Comparison of ENCODE assay signal across 10 cellular contexts in the genomic region with DNA sequence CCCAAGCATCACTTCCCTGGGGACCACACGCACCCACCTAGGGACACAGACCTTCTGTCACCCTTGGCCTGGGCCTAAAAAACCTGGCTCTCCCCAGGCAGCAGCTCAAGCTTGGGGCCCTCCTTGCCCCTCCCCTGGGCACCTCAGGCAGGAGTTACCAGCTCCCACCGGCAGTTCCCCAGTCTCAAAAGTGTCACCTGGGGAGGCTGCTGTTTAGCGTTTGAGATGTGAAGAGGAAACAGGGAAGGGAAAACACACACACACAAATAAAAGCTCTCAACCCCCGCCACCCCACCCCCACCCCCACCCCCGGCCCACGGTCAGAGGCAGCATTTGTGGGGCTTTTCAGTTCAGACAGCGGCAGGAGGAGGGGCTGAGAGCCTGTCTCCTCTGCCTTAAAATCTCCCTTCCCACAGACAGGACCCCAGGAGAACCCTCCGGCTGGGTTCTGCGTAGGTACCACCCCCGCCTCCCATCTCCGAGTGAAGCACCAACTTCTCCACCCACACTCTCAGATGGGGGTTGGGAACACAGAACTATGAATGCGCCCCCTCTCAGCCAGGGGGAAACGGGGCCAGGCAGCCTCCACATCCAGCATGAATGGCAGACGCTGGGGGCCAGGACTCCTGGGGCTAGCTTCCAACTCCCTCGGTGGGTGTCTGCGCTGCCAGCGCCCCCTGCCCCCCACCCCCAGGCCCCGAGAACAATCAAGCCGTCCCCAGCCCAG. TPM values are rescaled to one million over a fixed set of nuclear protein-coding genes. Genes with fewer than 3 reads are reported as not detected.
DNase-seq lines count a peak whose midpoint lies in the region; ATAC-seq, FAIRE-seq and TF ChIP-seq lines count a peak whose summit lies in the region.
"Had no signal": no experiment of that assay in that cellular context is flagged by ENCODE, and none has a peak within 500 bp of the region (broad histone marks: within the 10 kb centered on the region; RNA-seq: fewer than 3 reads in every experiment).

No MANE protein-coding gene starts in this region.

- H3K4me1 Mint-ChIP-seq in GM23338 (peaks cover 51% of the 10 kb centered on the region), naive B cell (peaks cover 39 to 57% (median 46%) of the 10 kb centered on the region in 3 donors)

- DNase-seq in AG04450 (ENCODE audit: low read depth, low spot score): no peak
- peak; percentile 57 for DNase-seq in GM23338 (ENCODE audit: low spot score)
- peak in 1 of 4 experiments; percentile 38 for DNase-seq in K562 (ENCODE audit: extremely low read depth in 1 of 4, low spot score in 3 of 4)
- DNase-seq in naive B cell: no peak
- DNase-seq in GF-D8 (lab: John Stamatoyannopoulos, UW): no peak
- no peak for DNase-seq in SKM-1 treated with dmso at 0.1 percent for 144 hours (lab: John Stamatoyannopoulos, UW; ENCODE audit: unreplicated experiment)

- H3K27me3 Mint-ChIP-seq in GM23338 (ENCODE audit: insufficient read depth, low read depth, poor library complexity) (peaks cover 14% of the 10 kb centered on the region), naive B cell (no peaks in the 10 kb centered on the region)

- H3K9me2 ChIP-seq in GM23338 (ENCODE audit: insufficient read depth): no peaks in the 10 kb centered on the region

- TF ChIP-seq POLR2A in K562 (conservative IDR thresholded peaks at IDR 0.05): no peak

- no TSS peak for BruUV-seq in K562 (replicated peaks; lab: Mats Ljungman, UMichigan)

- H3K9me3 ChIP-seq in AG04450 (ENCODE audit: control insufficient read depth, insufficient read depth, low read length) (no peaks in the 10 kb centered on the region; the same call in none of the 2 replicates), K562 (replicated peaks; ENCODE audit: control insufficient read depth, insufficient read depth, low read depth, low read length) (no peaks in the 10 kb centered on the region)

- H3K4me3 ChIP-seq in AG04450 (ENCODE audit: low read depth, low read length) (peak overlapping the region; percentile 29; the same call in 1 of the 2 replicates), GM23338 (peak overlapping the region; percentile 87), K562 (no peak overlapping the region)

- peaks cover 18% of the 10 kb centered on the region; the same call in 1 of the 2 replicates for H3F3A ChIP-seq in GM23338 (replicated peaks; ENCODE audit: low read depth)

- no peaks in the 10 kb centered on the region for H3K9me1 ChIP-seq in K562 (ENCODE audit: control insufficient read depth, insufficient read depth, low read length)

- ATAC-seq in GM23338: peak; percentile 7
- ATAC-seq in K562: no peak
- no peak for ATAC-seq in naive B cell (ENCODE audit: low read depth in 2 of 2)
- ATAC-seq in GM21723 (IDR thresholded peaks at IDR 0.05; ENCODE audit: unreplicated experiment): no peak
- no peak for ATAC-seq in HG03521 (IDR thresholded peaks at IDR 0.05; ENCODE audit: unreplicated experiment)
- ATAC-seq: HCT116 had no signal

- POLR2A ChIA-PET in AG04450 (lab: Yijun Ruan, JAX) (interaction anchor here (1.5 kb wide), 1 partner anchor 46 kb away, joined by 5 read pairs; no protein-coding TSS in a partner anchor), K562 (lab: Yijun Ruan, JAX) (interaction anchor here (0.5 to 1.5 kb wide), 4 partner anchors 13 to 593 kb away, joined by 3 to 4 read pairs (median 3); no protein-coding TSS in a partner anchor)

- 47% methylated on average over 16 of the region's 19 CpGs for WGBS in K562 (ENCODE audit: insufficient coverage, low coverage, missing lambda C conversion rate)

- no peak for TF ChIP-seq RAD21 in K562 (CRISPR knock-in tag; conservative IDR thresholded peaks at IDR 0.05 in 1 of 2, IDR thresholded peaks at IDR 0.05 in 1 of 2)

- no peak overlapping the region for H3K27ac Mint-ChIP-seq in GM23338
- H3K27ac Mint-ChIP-seq in naive B cell: peak overlapping the region in 2 of 6 donors; percentile 84 to 87

- H3K36me3 Mint-ChIP-seq in GM23338 (ENCODE audit: low read depth) (peaks cover 5% of the 10 kb centered on the region), naive B cell (peaks cover 0 to 6% of the 10 kb centered on the region in 2 donors)

- H3K27ac ChIP-seq in AG04450 (ENCODE audit: low read depth, low read length) (no peak overlapping the region), GM23338 (ENCODE audit: low read depth) (no peak overlapping the region), K562 (ENCODE audit: extremely low read depth, low read depth, low read length) (no peak overlapping the region)

- intact Hi-C loops in K562 (cut with micrococcal nuclease): no loop called here

- CTCF ChIA-PET in AG04450 (lab: Charles Lee): interaction anchor here (1.2 kb wide), 1 partner anchor 184 kb away, joined by 4 read pairs; no protein-coding TSS in a partner anchor
- CTCF ChIA-PET in K562 (lab: Yijun Ruan, JAX; ENCODE audit: low intra/inter-chr PET ratio): no interaction called here

- H3K27me3 ChIP-seq in AG04450 (ENCODE audit: control insufficient read depth, insufficient read depth, low read length) (no peaks in the 10 kb centered on the region), GM23338 (ENCODE audit: insufficient read depth) (no peaks in the 10 kb centered on the region), K562 (ENCODE audit: control insufficient read depth in 2 of 2, insufficient read depth in 2 of 2, low read length in 2 of 2) (no peaks in the 10 kb centered on the region)

- peaks cover 75% of the 10 kb centered on the region for H3K79me2 ChIP-seq in GM23338 (replicated peaks; ENCODE audit: insufficient read depth)
- peaks cover 79% of the 10 kb centered on the region for H3K79me2 ChIP-seq in K562 (ENCODE audit: control insufficient read depth, insufficient read depth, low read length)

- H2AFZ ChIP-seq in GM23338 (no peak overlapping the region), K562 (ENCODE audit: low read depth, low read length) (no peak overlapping the region)

- H4K20me1 ChIP-seq in GM23338 (replicated peaks; ENCODE audit: insufficient read depth): peaks cover 51% of the 10 kb centered on the region
- peaks cover 43% of the 10 kb centered on the region for H4K20me1 ChIP-seq in K562 (replicated peaks; ENCODE audit: control insufficient read depth, insufficient read depth, low read length)

- H3K4me1 ChIP-seq in GM23338 (ENCODE audit: insufficient read depth) (peaks cover 47% of the 10 kb centered on the region), K562 (replicated peaks in 1 of 2; ENCODE audit: control insufficient read depth in 2 of 2, insufficient read depth in 2 of 2, low read length in 2 of 2) (peaks cover 13 to 53% of the 10 kb centered on the region in 2 experiments)

- H3K36me3 ChIP-seq in GM23338 (ENCODE audit: insufficient read depth) (no peaks in the 10 kb centered on the region), K562 (ENCODE audit: control insufficient read depth, insufficient read depth, low read length) (peaks cover 10% of the 10 kb centered on the region; the same call in 1 of the 3 replicates)

- peak overlapping the region in 1 of 2 experiments; percentile 69; a peak in 1 of 4 replicates for H3K9ac ChIP-seq in K562 (ENCODE audit: insufficient read depth in 1 of 2, low read depth in 2 of 2, low read length in 2 of 2)

- H3K4me2 ChIP-seq in GM23338 (peak overlapping the region; percentile 93), K562 (ENCODE audit: insufficient read depth, low read length) (no peak overlapping the region)

- peak overlapping the region; percentile 89 for H3K4me3 Mint-ChIP-seq in GM23338
- H3K4me3 Mint-ChIP-seq in naive B cell: peak overlapping the region in 5 of 8 donors; percentile 16 to 95 (median 89)

- no peak for TF ChIP-seq EP300 in K562 (IDR thresholded peaks at IDR 0.05; ENCODE audit: low read length)

- in situ Hi-C loops in K562 (cut with MboI): no loop called here

- TF ChIP-seq CTCF in AG04450 (IDR thresholded peaks at IDR 0.05; ENCODE audit: low read depth, low read length) (no peak), GM23338 (conservative IDR thresholded peaks at IDR 0.05; ENCODE audit: low read depth in 2 of 2) (0 out of 4 replicates have a peak, but pooled peaks of 1 of the 2 experiments have one; percentile 2), K562 (IDR thresholded peaks at IDR 0.05 in 2 of 3, conservative IDR thresholded peaks at IDR 0.05 in 1 of 3; ENCODE audit: insufficient read depth in 2 of 3, low read depth in 1 of 3, low read length in 3 of 3) (no peak)

- no peaks in the 10 kb centered on the region for H3K9me3 Mint-ChIP-seq in GM23338
- peaks cover 0 to 2% (median 0%) of the 10 kb centered on the region in 7 donors for H3K9me3 Mint-ChIP-seq in naive B cell

- no peak for FAIRE-seq in K562 (lab: Jason Lieb, UNC)
- FAIRE-seq: TTC549 had no signal

TF ChIP-seq in K562, 482 proteins besides CTCF, POLR2A, EP300 and RAD21 (continues in another document):
- no peak for TF ChIP-seq ILK (tag; IDR thresholded peaks at IDR 0.05; ENCODE audit: borderline replicate concordance, low read depth)

RNA-seq across cellular contexts. Expression of a gene that starts 3.0 kb away (rescaled TPM):
- polyA plus RNA-seq in AG04450 (2011; rRNA removed) (3.3 and 8.0 TPM in 2 replicates), GM23338 (2016; fragmentation: Nextera tagmentation; extraction: Ambion mirVana) (69.6 and 76.5 TPM in 2 replicates), K562 (2011; rRNA removed) (3.1 and 4.2 TPM in 2 replicates), K562 (2014; fragmentation: Illumina TruSeq; extraction: Trizol) (22.6 and 36.3 TPM in 2 replicates), K562 (2014; fragmentation: Nextera tagmentation; extraction: Ambion mirVana) (under 1 TPM; 0.18 to 0.20 TPM), K562 (2014; rRNA removed) (24.9 and 29.2 TPM in 2 replicates), naive B cell (ENCODE audit: low read depth in 6 of 6) (10 to 100 TPM in 1 of 6 donors, 1 to 10 TPM in 5; 2.4 to 15.8 (median 4.0) TPM)
- 15.4 and 16.5 TPM in 2 replicates for polyA minus RNA-seq in AG04450 (2011; rRNA and poly(A)+ RNA removed)
- 180 and 190 TPM in 2 replicates for total RNA-seq in GM23338 (2014; rRNA removed; shearing (Covaris generic))
- 66.7 and 165 TPM in 2 replicates for total RNA-seq in K562 (2011; cell fraction: chromatin; rRNA removed; ENCODE audit: low replicate concordance)
- 51.9 and 54.2 TPM in 2 replicates for total RNA-seq in K562 (2011; cell fraction: nucleolus; rRNA removed)
- total RNA-seq in K562 (2011; cell fraction: nucleoplasm; rRNA removed): 57.6 and 83.1 TPM in 2 replicates
- total RNA-seq in K562 (2014; rRNA removed) (18.2 and 22.3 TPM in 2 replicates), K562 (2014; rRNA removed; fragmentation: Illumina TruSeq; extraction: Trizol) (2.8 and 4.1 TPM in 2 replicates), K562 (2015; rRNA removed; fragmentation: Illumina TruSeq; extraction: Trizol) (8.1 and 8.4 TPM in 2 replicates), K562 (2021) (124 and 126 TPM in 2 replicates)
- 4.1 and 9.7 TPM in 2 replicates for polyA plus RNA-seq in K562 (2011; cell fraction: cytosol; rRNA removed)
- polyA plus RNA-seq in K562 (2011; cell fraction: nucleus; rRNA removed): 20.4 and 29.6 TPM in 2 replicates
- polyA plus RNA-seq in K562 (2012): 56.5 and 65.0 TPM in 2 replicates
- polyA minus RNA-seq in K562 (2011; rRNA and poly(A)+ RNA removed): 7.3 and 9.9 TPM in 2 replicates
- polyA minus RNA-seq in K562 (2011; cell fraction: cytosol; rRNA and poly(A)+ RNA removed): 27.1 and 60.8 TPM in 2 replicates
- polyA minus RNA-seq in K562 (2011; cell fraction: nucleus; rRNA and poly(A)+ RNA removed): 18.8 and 19.2 TPM in 2 replicates
